In the genomic region with DNA sequence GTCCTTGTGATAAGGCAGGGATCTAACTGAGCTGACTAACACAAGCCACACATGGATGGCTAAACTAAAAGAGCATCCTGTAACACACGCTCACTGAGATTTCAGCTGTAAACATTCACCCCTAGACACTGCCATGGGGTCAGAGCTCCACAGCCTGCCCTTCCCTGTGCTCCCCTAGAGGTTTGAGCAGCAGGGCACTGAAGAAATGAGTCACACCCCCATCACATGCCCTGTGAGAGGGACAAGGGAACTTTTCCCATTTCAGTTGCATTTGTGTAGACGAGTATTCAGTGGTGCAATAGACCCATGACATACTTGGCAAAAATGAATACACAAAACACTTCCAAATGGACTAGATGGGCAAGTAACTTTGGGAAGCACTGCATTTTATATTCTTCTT, we compare ENCODE assay signal across 30 cellular contexts.
"Had no signal": no experiment of that assay in that cellular context is flagged by ENCODE, and none has a peak within 500 bp of the region (broad histone marks: within the 10 kb centered on the region; RNA-seq: fewer than 3 reads in every experiment).

No MANE protein-coding gene starts in this region.

- ATAC-seq: activated CD8-positive, alpha-beta memory T cell treated with anti-CD3 and anti-CD28 coated beads, Interleukin-2, amount 10 ng/mL, durations not matched to agents 7 days and 5 days; activated naive CD8-positive, alpha-beta T cell treated with anti-CD3 and anti-CD28 coated beads, Interleukin-2, amount 50 U/mL, for 24 hours; Panc1; SK-N-SH treated with all-trans-retinoic acid at 6 μM for 48 hours; T-cell; T-helper 17 cell had no signal

- H3K27me3 ChIP-seq: brain microvascular endothelial cell had no signal

- DNase-seq: activated CD4-positive, alpha-beta memory T cell treated with anti-CD3 and anti-CD28 coated beads, Interleukin-2, amount 10 ng/mL, durations not matched to agents 7 days and 5 days; activated CD4-positive, alpha-beta T cell treated with anti-CD3 and anti-CD28 coated beads for 1 hour; activated CD4-positive, alpha-beta T cell treated with anti-CD3 and anti-CD28 coated beads for 48 hours; activated CD4-positive, CD25-positive, alpha-beta regulatory T cell; activated CD8-positive, alpha-beta memory T cell treated with anti-CD3 and anti-CD28 coated beads for 24 hours; activated CD8-positive, alpha-beta memory T cell treated with anti-CD3 and anti-CD28 coated beads, Interleukin-2, amount 10 ng/mL, durations not matched to agents 7 days and 5 days; activated CD8-positive, alpha-beta memory T cell treated with anti-CD3 and anti-CD28 coated beads, Interleukin-2, amount 50 U/mL, for 48 hours; activated effector memory CD4-positive, alpha-beta T cell treated with Interleukin-2 at 50 U/mL for 16 hours; activated naive CD4-positive, alpha-beta T cell treated with anti-CD3 and anti-CD28 coated beads, Interleukin-2, amount 10 ng/mL, durations not matched to agents 7 days and 5 days; activated naive CD8-positive, alpha-beta T cell treated with anti-CD3 and anti-CD28 coated beads, Interleukin-2, amount 50 U/mL, for 24 hours; activated T-cell treated with anti-CD3 and anti-CD28 coated beads, Interleukin-2, amount 50 U/mL, for 48 hours; amniotic stem cell; aorta; brain microvascular endothelial cell; central memory CD4-positive, alpha-beta T cell; Karpas-422; MM.1S; MV-4-11; NCI-H1092; NCI-H1436 treated with DMSO at 0.1 percent for 48 hours; NCI-H1694 treated with DMSO at 0.1 percent for 48 hours; NCI-H2029; NCI-H345; NCI-H524 treated with DMSO at 0.1 percent for 48 hours; SIG-M5; T-cell; T-helper 17 cell; WERI-Rb-1 had no signal

- H3K36me3 ChIP-seq: brain microvascular endothelial cell, WERI-Rb-1 had no signal

- H3K27ac ChIP-seq: brain microvascular endothelial cell, WERI-Rb-1 had no signal
